ENCODE assay signal across 8 cellular contexts in the genomic region with DNA sequence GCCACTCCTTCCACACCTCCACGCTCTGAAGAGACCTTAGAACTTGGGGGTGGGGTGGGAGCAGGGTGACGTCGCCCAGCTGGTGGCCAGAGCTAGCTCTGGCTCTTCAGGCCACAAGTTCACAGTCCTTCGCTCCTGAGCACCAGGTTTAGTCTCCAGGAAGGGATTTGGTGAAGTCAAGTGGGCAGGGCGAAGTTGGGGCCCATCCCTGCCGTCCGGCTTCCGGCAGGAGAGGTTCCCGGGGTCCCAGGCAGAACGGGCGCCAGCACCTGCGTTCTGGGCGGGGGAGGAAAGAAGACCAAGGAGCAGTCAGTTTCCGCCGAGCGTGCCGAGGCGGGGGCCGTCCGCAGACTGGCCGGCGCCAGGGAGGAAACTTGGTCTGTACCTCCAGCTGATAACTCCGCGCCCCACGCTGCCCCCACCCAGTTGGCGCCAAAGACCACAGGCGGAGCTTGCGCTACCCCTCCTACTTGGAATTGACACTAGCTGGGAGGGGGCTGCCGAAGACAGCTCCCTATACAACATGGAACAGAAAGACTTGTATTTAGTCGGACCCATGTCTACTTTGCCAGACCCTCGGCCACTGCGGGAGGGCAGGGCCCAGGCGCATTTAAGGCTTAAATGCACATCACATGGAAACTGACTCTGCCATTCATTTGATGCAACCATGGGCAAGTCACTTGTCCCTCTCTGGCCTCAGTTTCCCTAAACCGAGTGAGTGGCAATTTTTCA.
DNase-seq lines count a peak whose midpoint lies in the region; ATAC-seq lines count a peak whose summit lies in the region.

No MANE protein-coding gene starts in this region.

- ATAC-seq in GM19463 (IDR thresholded peaks at IDR 0.05; ENCODE audit: unreplicated experiment), result no peak

- DNase-seq in stimulated activated CD4-positive, alpha-beta T cell treated with anti-CD3 and anti-CD28 coated beads, Interleukin-12 subunit alpha, Interleukin-12 subunit beta, amount 100 ng/mL, for 4 hours, result peak; percentile 24
- DNase-seq in stimulated activated CD4-positive, alpha-beta T cell treated with anti-CD3 and anti-CD28 coated beads, Interleukin-4, amount 100 ng/mL, for 1 hour, result no peak
- DNase-seq in OCI-M1 (lab: John Stamatoyannopoulos, UW), result peak; percentile 92
- DNase-seq in iris pigment epithelial cell (ENCODE audit: low read depth), result peak; percentile 54
- peak; percentile 30 to 33 for DNase-seq in stimulated activated CD4-positive, alpha-beta T cell treated with anti-CD3 and anti-CD28 coated beads, Interleukin-2, amount 100 ng/mL, for 48 hours
- no peak for DNase-seq in RPMI8226

- peak overlapping the region; percentile 75 for H3K27ac ChIP-seq in angular gyrus (ENCODE audit: low read depth, low read length)

Comparison
In these comparisons a context has a peak if more than half of its experiments do, and no peak if none do; other contexts are left out.
1. DNase-seq: peak in stimulated activated CD4-positive, alpha-beta T cell treated with anti-CD3 and anti-CD28 coated beads, Interleukin-12 subunit alpha, Interleukin-12 subunit beta, amount 100 ng/mL, for 4 hours (single experiment), OCI-M1 (single experiment), iris pigment epithelial cell (single experiment) and stimulated activated CD4-positive, alpha-beta T cell treated with anti-CD3 and anti-CD28 coated beads, Interleukin-2, amount 100 ng/mL, for 48 hours (2 of 2); none in stimulated activated CD4-positive, alpha-beta T cell treated with anti-CD3 and anti-CD28 coated beads, Interleukin-4, amount 100 ng/mL, for 1 hour (single experiment) and RPMI8226 (single experiment).